Comparison of ENCODE assay signal across 9 cellular contexts in genomic region chr3:172042136-172042535, GRCh38. TPM values are rescaled to one million over a fixed set of nuclear protein-coding genes. Genes with fewer than 3 reads are reported as not detected.
DNase-seq lines count a peak whose midpoint lies in the region; ATAC-seq and TF ChIP-seq lines count a peak whose summit lies in the region.
"Had no signal": no experiment of that assay in that cellular context is flagged by ENCODE, and none has a peak within 500 bp of the region (broad histone marks: within the 10 kb centered on the region; RNA-seq: fewer than 3 reads in every experiment).

No MANE protein-coding gene starts in this region.

- H3K4me1 ChIP-seq in Loucy (ENCODE audit: insufficient read depth, low read length, poor library complexity, severe bottlenecking), result peaks cover 31% of the 10 kb centered on the region
- peaks cover 11 to 15% of the 10 kb centered on the region in 2 donors for H3K4me1 ChIP-seq in naive thymus-derived CD4-positive, alpha-beta T cell (ENCODE audit: control insufficient read depth in 2 of 2, insufficient read depth in 2 of 2, low read length in 2 of 2)

- no peaks in the 10 kb centered on the region for H3K36me3 ChIP-seq in Loucy (ENCODE audit: insufficient read depth, low read length)
- H3K36me3 ChIP-seq in naive thymus-derived CD4-positive, alpha-beta T cell (ENCODE audit: control insufficient read depth in 2 of 3, insufficient read depth in 3 of 3, low read length in 3 of 3), result peaks cover 0 to 7% (median 0%) of the 10 kb centered on the region in 3 experiments

- intact Hi-C loops in dendritic cell treated with granulocyte-macrophage colony-stimulating factor and Interleukin-4, amounts not matched to agents 40 ng/mL and 50 ng/mL, for 4 days (cut with micrococcal nuclease), result loop anchor here (5.0 kb wide), 1 partner anchor 65 kb away; no protein-coding TSS in a partner anchor
- intact Hi-C loops in naive thymus-derived CD4-positive, alpha-beta T cell (cut with micrococcal nuclease), result no loop called here

- H3K4me2 ChIP-seq in Loucy (ENCODE audit: low read depth, low read length, poor library complexity, severe bottlenecking), result peak overlapping the region; percentile 73

- H3K9me3 ChIP-seq in Loucy (ENCODE audit: insufficient read depth, low read depth, low read length), result no peaks in the 10 kb centered on the region
- no peaks in the 10 kb centered on the region for H3K9me3 ChIP-seq in naive thymus-derived CD4-positive, alpha-beta T cell (ENCODE audit: control insufficient read depth in 2 of 3, low read length in 3 of 3)
- H3K9me3 ChIP-seq: testis had no signal

- POLR2A ChIA-PET in naive thymus-derived CD4-positive, alpha-beta T cell (lab: Charles Lee), result interaction anchor here (0.7 kb wide), 2 partner anchors 255 to 419 kb away, joined by 3 read pairs; no protein-coding TSS in a partner anchor

- H2AFZ ChIP-seq in Loucy (ENCODE audit: low read length), result no peak overlapping the region

- DNase-seq in AG08396 (ENCODE audit: low spot score), result peak; percentile 35
- DNase-seq in naive thymus-derived CD4-positive, alpha-beta T cell, result no peak
- DNase-seq in stimulated activated CD4-positive, alpha-beta T cell treated with anti-CD3 and anti-CD28 coated beads, Interleukin-2, amount 100 ng/mL, for 24 hours, result no peak
- DNase-seq in SW 1271 (lab: John Stamatoyannopoulos, UW), result no peak
- no peak for DNase-seq in dermis blood vessel endothelial cell
- no peak for DNase-seq in NK-92 treated with Interleukin-12 subunit alpha and Interleukin-12 subunit beta, amount 100 ng/mL, for 24 hours (lab: John Stamatoyannopoulos, UW)

- H3F3A ChIP-seq in Loucy (ENCODE audit: low read depth), result no peaks in the 10 kb centered on the region

- H3K9me2 ChIP-seq in Loucy (replicated peaks; ENCODE audit: low read depth, low read length), result no peaks in the 10 kb centered on the region

- H3K4me3 Mint-ChIP-seq in dendritic cell treated with granulocyte-macrophage colony-stimulating factor and Interleukin-4, amounts not matched to agents 40 ng/mL and 50 ng/mL, for 4 days, result no peak overlapping the region
- peak overlapping the region; percentile 14 to 100 (median 84) for H3K4me3 Mint-ChIP-seq in naive thymus-derived CD4-positive, alpha-beta T cell

- H3K27ac ChIP-seq in naive thymus-derived CD4-positive, alpha-beta T cell (ENCODE audit: low read depth, low read length), result no peak overlapping the region

- H3K27me3 Mint-ChIP-seq in dendritic cell treated with granulocyte-macrophage colony-stimulating factor and Interleukin-4, amounts not matched to agents 40 ng/mL and 50 ng/mL, for 4 days, result no peaks in the 10 kb centered on the region
- H3K27me3 Mint-ChIP-seq in naive thymus-derived CD4-positive, alpha-beta T cell, result peaks cover 0 to 17% (median 0%) of the 10 kb centered on the region in 5 donors

- H3K4me3 ChIP-seq in Loucy (ENCODE audit: low read length, poor library complexity, severe bottlenecking), result peak overlapping the region; percentile 98
- no peak overlapping the region for H3K4me3 ChIP-seq in naive thymus-derived CD4-positive, alpha-beta T cell (ENCODE audit: low read length)

- CTCF ChIA-PET in naive thymus-derived CD4-positive, alpha-beta T cell (lab: Charles Lee), result interaction anchor here (0.6 to 1.8 kb wide), 3 partner anchors 60 to 1747 kb away, joined by 3 to 7 read pairs (median 3); no protein-coding TSS in a partner anchor

- H3K9ac ChIP-seq in Loucy (ENCODE audit: low read depth, low read length, poor library complexity, severe bottlenecking), result no peak overlapping the region

- H3K36me3 Mint-ChIP-seq in dendritic cell treated with granulocyte-macrophage colony-stimulating factor and Interleukin-4, amounts not matched to agents 40 ng/mL and 50 ng/mL, for 4 days (ENCODE audit: low read depth), result peaks cover 40% of the 10 kb centered on the region
- peaks cover 0 to 9% (median 0%) of the 10 kb centered on the region in 5 donors for H3K36me3 Mint-ChIP-seq in naive thymus-derived CD4-positive, alpha-beta T cell

- no peaks in the 10 kb centered on the region for H3K9me3 Mint-ChIP-seq in dendritic cell treated with granulocyte-macrophage colony-stimulating factor and Interleukin-4, amounts not matched to agents 40 ng/mL and 50 ng/mL, for 4 days
- no peaks in the 10 kb centered on the region for H3K9me3 Mint-ChIP-seq in naive thymus-derived CD4-positive, alpha-beta T cell

- no peak for ATAC-seq in naive thymus-derived CD4-positive, alpha-beta T cell

- no peak for TF ChIP-seq CTCF in Loucy (conservative IDR thresholded peaks at IDR 0.05; ENCODE audit: low read length)

- no peaks in the 10 kb centered on the region for H3K27me3 ChIP-seq in Loucy (ENCODE audit: insufficient read depth, low read length, poor library complexity, severe bottlenecking)
- no peaks in the 10 kb centered on the region for H3K27me3 ChIP-seq in naive thymus-derived CD4-positive, alpha-beta T cell (ENCODE audit: control insufficient read depth in 2 of 2, insufficient read depth in 2 of 2, low read length in 2 of 2)
- H3K27me3 ChIP-seq: testis had no signal

- H4K20me1 ChIP-seq in Loucy (ENCODE audit: insufficient read depth, low read length, poor library complexity, severe bottlenecking), result peaks cover 24% of the 10 kb centered on the region

- H3K79me2 ChIP-seq in Loucy (ENCODE audit: insufficient read depth, low read length), result peaks cover 52% of the 10 kb centered on the region

- peak overlapping the region; percentile 93 for H3K27ac Mint-ChIP-seq in dendritic cell treated with granulocyte-macrophage colony-stimulating factor and Interleukin-4, amounts not matched to agents 40 ng/mL and 50 ng/mL, for 4 days
- peak overlapping the region in 7 of 9 donors; percentile 21 to 83 (median 55) for H3K27ac Mint-ChIP-seq in naive thymus-derived CD4-positive, alpha-beta T cell

- peaks cover 59% of the 10 kb centered on the region for H3K4me1 Mint-ChIP-seq in dendritic cell treated with granulocyte-macrophage colony-stimulating factor and Interleukin-4, amounts not matched to agents 40 ng/mL and 50 ng/mL, for 4 days (ENCODE audit: low read depth)
- H3K4me1 Mint-ChIP-seq in naive thymus-derived CD4-positive, alpha-beta T cell, result peaks cover 28 to 80% (median 66%) of the 10 kb centered on the region in 7 donors

RNA-seq across cellular contexts. Expression of gene FNDC3B, which starts 2.8 kb away (rescaled TPM):
- 10 to 100 TPM; 21.1 to 78.6 (median 29.4) TPM for total RNA-seq in naive thymus-derived CD4-positive, alpha-beta T cell
- 10 to 100 TPM in 1 of 2 donors, 1 to 10 TPM in 1; 8.6 to 11.0 TPM for polyA plus RNA-seq in naive thymus-derived CD4-positive, alpha-beta T cell
- 126 and 138 TPM in 2 replicates for total RNA-seq in dermis blood vessel endothelial cell
